In the genomic region with DNA sequence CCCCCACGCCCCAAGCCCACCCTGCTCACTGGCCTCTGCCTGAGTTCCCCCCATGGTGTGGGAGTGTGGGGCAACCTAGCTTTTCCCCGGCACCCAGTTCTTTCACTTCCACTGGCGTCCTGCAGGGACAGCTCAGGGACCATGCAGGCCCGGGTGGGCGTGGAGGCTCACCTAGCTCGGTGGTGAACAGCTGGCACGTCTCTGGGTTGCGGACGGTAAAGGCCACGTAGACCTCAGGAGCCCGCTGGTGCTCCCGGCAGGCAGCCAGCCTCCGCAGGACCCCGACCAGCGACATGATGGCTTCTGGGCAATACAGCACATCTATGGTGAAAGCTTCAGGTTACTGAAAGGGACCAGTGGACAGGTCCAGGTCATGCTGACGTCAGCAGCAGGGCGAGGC, we compare ENCODE assay signal across 1 cellular context.
A peak's percentile ranks its signal among the peaks of the same experiment; 100 is the strongest.
TF ChIP-seq lines count a peak whose summit lies in the region.

No MANE protein-coding gene starts in this region.

TF ChIP-seq in HepG2, 621 proteins besides CTCF, POLR2A, EP300 and RAD21:
- 0 out of 2 replicates have a peak, but pooled peaks have one; percentile 29 for TF ChIP-seq RBFOX2 (IDR thresholded peaks at IDR 0.05; ENCODE audit: low read depth, low read length)
